17 cellular contexts compared by ENCODE assay signal in genomic region chr18:48750485-48751175, GRCh38.
DNase-seq lines count a peak whose midpoint lies in the region; ATAC-seq and TF ChIP-seq lines count a peak whose summit lies in the region.
"Had no signal": no experiment of that assay in that cellular context is flagged by ENCODE, and none has a peak within 500 bp of the region (broad histone marks: within the 10 kb centered on the region; RNA-seq: fewer than 3 reads in every experiment).

No MANE protein-coding gene starts in this region.

- WGBS in esophagus squamous epithelium, 2 donors, result 70 to 76% methylated on average over 9 of the region's 11 CpGs
- 91% methylated on average over 11 of the region's 11 CpGs for WGBS in mesenchymal stem cell

- no peak for TF ChIP-seq POLR2A in esophagus squamous epithelium (IDR thresholded peaks at IDR 0.05)

- no peak overlapping the region for H2BK5ac ChIP-seq in mesenchymal stem cell (ENCODE audit: low read depth, low read length, poor library complexity, severe bottlenecking)

- H2AFZ ChIP-seq in mesenchymal stem cell (ENCODE audit: low read depth, low read length), result no peak overlapping the region
- H2AFZ ChIP-seq: parathyroid adenoma had no signal

- peak overlapping the region; percentile 70 for H3K9ac ChIP-seq in mesenchymal stem cell (ENCODE audit: low read length)
- H3K9ac ChIP-seq: parathyroid adenoma had no signal

- no peak overlapping the region for H3K4me2 ChIP-seq in mesenchymal stem cell (ENCODE audit: low read length, poor library complexity, severe bottlenecking)

- DNase-seq in RPMI7951 (ENCODE audit: low read depth) (peak; percentile 91), esophagus squamous epithelium (lab: John Stamatoyannopoulos, UW) (no peak), mesenchymal stem cell (no peak), thoracic aorta (ENCODE audit: low spot score) (no peak), NCI-H1694 (lab: John Stamatoyannopoulos, UW) (no peak), T-helper 9 cell (no peak)
- DNase-seq in effector memory CD4-positive, alpha-beta T cell, result no peak
- DNase-seq in stimulated activated CD4-positive, alpha-beta T cell treated with anti-CD3 and anti-CD28 coated beads, Interleukin-2, amount 100 ng/mL, for 24 hours, result no peak
- DNase-seq: activated gamma-delta T cell; cerebellar nuclear complex; DND-41; midbrain; stimulated activated CD4-positive, alpha-beta T cell treated with anti-CD3 and anti-CD28 coated beads, Interleukin-4, amount 100 ng/mL, for 24 hours; stimulated activated naive B cell treated with anti-CD40 and anti-IgM and Interleukin-4, amounts not matched to agents 10 μg/mL and 1 μg/mL and 100 μg/mL, for 72 hours had no signal

- peak overlapping the region in 3 of 4 donors; percentile 45 to 62 (median 48) for H3K27ac ChIP-seq in esophagus squamous epithelium
- H3K27ac ChIP-seq in mesenchymal stem cell (ENCODE audit: low read length, poor library complexity, severe bottlenecking), result no peak overlapping the region
- peak overlapping the region; percentile 84 to 91 for H3K27ac ChIP-seq in thoracic aorta
- H3K27ac ChIP-seq in effector memory CD4-positive, alpha-beta T cell (ENCODE audit: insufficient read depth, low read length, poor library complexity, severe bottlenecking), result no peak overlapping the region
- H3K27ac ChIP-seq: C4-2B, HL-60 had no signal

- intact Hi-C loops in esophagus squamous epithelium (cut with DNase I), result no loop called here

- TF ChIP-seq CTCF in esophagus squamous epithelium (IDR thresholded peaks at IDR 0.05) (no peak), thoracic aorta (IDR thresholded peaks at IDR 0.05) (no peak)

- H3K23ac ChIP-seq in mesenchymal stem cell (ENCODE audit: low read length in 2 of 2), result no peak overlapping the region

- H4K91ac ChIP-seq in mesenchymal stem cell (ENCODE audit: low read length), result no peak overlapping the region

- no peak overlapping the region for H3K14ac ChIP-seq in mesenchymal stem cell (ENCODE audit: low read length in 2 of 2)

- H3K36me3 ChIP-seq in esophagus squamous epithelium (no peaks in the 10 kb centered on the region), mesenchymal stem cell (ENCODE audit: control insufficient read depth in 1 of 2, insufficient read depth in 2 of 2, low read depth in 1 of 2, low read length in 2 of 2) (peaks cover 0 to 26% of the 10 kb centered on the region in 2 experiments), thoracic aorta (no peaks in the 10 kb centered on the region)
- no peaks in the 10 kb centered on the region for H3K36me3 ChIP-seq in effector memory CD4-positive, alpha-beta T cell (ENCODE audit: control insufficient read depth, insufficient read depth, low read length)

- ATAC-seq in thoracic aorta (ENCODE audit: insufficient number of reproducible peaks, low FRiP score, low read depth), result peak; percentile 2
- ATAC-seq: stimulated activated naive B cell treated with anti-CD40 and anti-IgM and Interleukin-4, amounts not matched to agents 10 μg/mL and 1 μg/mL and 100 μg/mL, for 72 hours had no signal

- H3K9me3 ChIP-seq in esophagus squamous epithelium (no peaks in the 10 kb centered on the region), mesenchymal stem cell (ENCODE audit: control insufficient read depth, low read length) (no peaks in the 10 kb centered on the region), thoracic aorta (no peaks in the 10 kb centered on the region)
- H3K9me3 ChIP-seq in effector memory CD4-positive, alpha-beta T cell (ENCODE audit: control insufficient read depth, low read length), result no peaks in the 10 kb centered on the region

- H3K18ac ChIP-seq in mesenchymal stem cell (ENCODE audit: low read depth in 1 of 2, low read length in 2 of 2), result no peak overlapping the region

- no peak overlapping the region for H3K4ac ChIP-seq in mesenchymal stem cell (ENCODE audit: low read depth in 1 of 2, low read length in 2 of 2)

- H3K4me1 ChIP-seq in esophagus squamous epithelium (peaks cover 0 to 26% (median 7%) of the 10 kb centered on the region in 3 donors), mesenchymal stem cell (ENCODE audit: control insufficient read depth, insufficient read depth, low read depth, low read length) (peaks cover 25% of the 10 kb centered on the region), thoracic aorta (ENCODE audit: control insufficient read depth in 1 of 2, low read depth in 2 of 2) (peaks cover 15 to 56% of the 10 kb centered on the region in 2 donors)
- no peaks in the 10 kb centered on the region for H3K4me1 ChIP-seq in effector memory CD4-positive, alpha-beta T cell (ENCODE audit: control insufficient read depth, insufficient read depth, low read length, poor library complexity, severe bottlenecking)
- H3K4me1 ChIP-seq: parathyroid adenoma had no signal

- H2AK5ac ChIP-seq in mesenchymal stem cell (ENCODE audit: low read length, severe bottlenecking), result peak overlapping the region; percentile 75

- H4K8ac ChIP-seq in mesenchymal stem cell (ENCODE audit: low read length), result no peak overlapping the region

- H3K27me3 ChIP-seq in esophagus squamous epithelium (no peaks in the 10 kb centered on the region), mesenchymal stem cell (ENCODE audit: control insufficient read depth in 1 of 2, insufficient read depth in 1 of 2, low read length in 2 of 2) (no peaks in the 10 kb centered on the region), thoracic aorta (replicated peaks; ENCODE audit: insufficient read depth) (no peaks in the 10 kb centered on the region)
- H3K27me3 ChIP-seq in effector memory CD4-positive, alpha-beta T cell (replicated peaks; ENCODE audit: control insufficient read depth, insufficient read depth, low read length, poor library complexity, severe bottlenecking), result no peaks in the 10 kb centered on the region

- peaks cover 25% of the 10 kb centered on the region for H3K79me1 ChIP-seq in mesenchymal stem cell (replicated peaks; ENCODE audit: low read length, poor library complexity, severe bottlenecking)

- no peak overlapping the region for H2BK15ac ChIP-seq in mesenchymal stem cell (ENCODE audit: low read depth, poor library complexity, severe bottlenecking)

- H2BK120ac ChIP-seq in mesenchymal stem cell (ENCODE audit: low read depth, low read length), result no peak overlapping the region

- H2BK12ac ChIP-seq in mesenchymal stem cell (ENCODE audit: low read length in 2 of 2), result no peak overlapping the region

- H3K4me3 ChIP-seq in esophagus squamous epithelium (no peak overlapping the region), mesenchymal stem cell (ENCODE audit: insufficient read depth in 1 of 2, low read depth in 1 of 2, low read length in 2 of 2) (peak overlapping the region in 1 of 2 experiments; percentile 10), thoracic aorta (peak overlapping the region; percentile 39)
- H3K4me3 ChIP-seq in effector memory CD4-positive, alpha-beta T cell (ENCODE audit: insufficient read depth, low read depth, low read length, poor library complexity, severe bottlenecking), result no peak overlapping the region

Comparison
In these comparisons a context has a peak if more than half of its experiments do, and no peak if none do; other contexts are left out.
1. H3K27ac ChIP-seq: peak in esophagus squamous epithelium (3 of 4) and thoracic aorta (2 of 2); none in mesenchymal stem cell (single experiment) and effector memory CD4-positive, alpha-beta T cell (single experiment).